9 cellular contexts compared by ENCODE assay signal in genomic region chr20:60762386-60762785, GRCh38.
"Had no signal": no experiment of that assay in that cellular context is flagged by ENCODE, and none has a peak within 500 bp of the region (broad histone marks: within the 10 kb centered on the region; RNA-seq: fewer than 3 reads in every experiment).

No MANE protein-coding gene starts in this region.

- H3K4me1 Mint-ChIP-seq: H9 had no signal

- H3K27ac Mint-ChIP-seq: GM23338, HFFc6 had no signal

- DNase-seq: GM23248, GOT3, H7, H9, HCEC 1CT, HFFc6 had no signal

- H3K9me3 Mint-ChIP-seq: GM23338, H9 had no signal

- H3K4me3 Mint-ChIP-seq: GM23338, H9, HFFc6 had no signal

- H3K36me3 ChIP-seq: HAP-1 had no signal

- H3K27ac ChIP-seq: GM23248 had no signal

- H3K4me1 ChIP-seq: HAP-1 had no signal

- H3K9me3 ChIP-seq: HAP-1 had no signal

- H3K4me3 ChIP-seq: GM23248, GM23338, HAP-1 had no signal

- ATAC-seq: GM23338, HCT116 had no signal
